Comparison of ENCODE assay signal across 9 cellular contexts in the genomic region with DNA sequence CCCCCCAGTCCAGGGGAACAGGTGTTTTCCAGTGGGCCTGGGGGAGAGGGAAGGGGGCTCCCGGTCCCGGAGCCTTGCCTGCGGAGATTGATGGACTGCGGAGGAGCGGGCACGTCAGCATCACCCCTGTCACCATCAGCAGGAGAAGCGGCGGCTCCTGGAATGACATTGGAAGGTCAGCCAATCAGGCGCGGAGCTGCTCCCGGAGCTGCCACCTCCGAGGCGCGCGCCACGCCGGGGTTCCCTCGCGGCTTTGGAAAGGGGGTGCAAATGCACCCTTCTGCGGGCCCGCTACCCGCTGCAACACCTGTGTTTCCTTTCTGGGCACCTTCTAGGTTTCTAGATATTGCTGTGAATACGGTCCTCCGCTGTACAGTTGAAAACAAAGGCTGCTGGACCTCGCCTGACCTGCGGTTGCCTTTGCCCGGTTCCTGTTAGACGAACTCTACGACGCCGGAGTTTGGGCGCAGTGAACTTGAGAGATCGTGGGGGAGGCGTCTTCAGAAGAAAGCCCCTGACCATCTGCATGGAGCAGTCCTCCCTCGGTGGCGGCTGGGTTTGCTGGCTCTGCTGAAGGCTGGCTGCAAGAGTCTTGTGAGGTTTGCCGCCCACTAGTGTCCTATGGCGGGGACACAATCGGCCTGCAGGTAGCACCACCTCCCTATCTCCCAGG. TPM values are rescaled to one million over a fixed set of nuclear protein-coding genes. Genes with fewer than 3 reads are reported as not detected.
A peak's percentile ranks its signal among the peaks of the same experiment; 100 is the strongest.
DNase-seq lines count a peak whose midpoint lies in the region; ATAC-seq, FAIRE-seq and TF ChIP-seq lines count a peak whose summit lies in the region.
"Had no signal": no experiment of that assay in that cellular context is flagged by ENCODE, and none has a peak within 500 bp of the region (broad histone marks: within the 10 kb centered on the region; RNA-seq: fewer than 3 reads in every experiment).

No MANE protein-coding gene starts in this region.

- in situ Hi-C loops in astrocyte of the cerebellum (cut with HindIII; ENCODE audit: low sequenced_read_pairs), result no loop called here
- in situ Hi-C loops in HepG2 (cut with HindIII; ENCODE audit: extremely low pct_ligation_motif_present, low pct_unique_long_range_greater_than_20kb), result no loop called here

- peaks cover 0 to 3% of the 10 kb centered on the region in 2 experiments; a peak in 3 of 5 replicates for H3K27me3 ChIP-seq in HepG2 (ENCODE audit: control insufficient read depth in 1 of 2, insufficient read depth in 2 of 2, low read length in 2 of 2)

- H3K9ac ChIP-seq in HepG2 (ENCODE audit: insufficient read depth, low read depth, low read length), result no peak overlapping the region

- no peaks in the 10 kb centered on the region for H3K9me3 ChIP-seq in HepG2 (ENCODE audit: low read length)

- DNase-seq in C1 segment of cervical spinal cord (lab: John Stamatoyannopoulos, UW), result peak in 12 of 14 donors; percentile 21 to 84 (median 53)
- DNase-seq in NCI-H1417 treated with DMSO at 0.1 percent for 48 hours (lab: John Stamatoyannopoulos, UW), result peak; percentile 58
- DNase-seq in astrocyte of the cerebellum (ENCODE audit: low read depth), result peak; percentile 26
- peak; percentile 6 for DNase-seq in HepG2 (ENCODE audit: low spot score)
- DNase-seq in glomerular visceral epithelial cell (ENCODE audit: extremely low spot score), result no peak
- no peak for DNase-seq in OCI-M2 (lab: John Stamatoyannopoulos, UW; ENCODE audit: unreplicated experiment)

- TF ChIP-seq EP300 in HepG2 (IDR thresholded peaks at IDR 0.05; ENCODE audit: low read depth in 2 of 2, low read length in 2 of 2) (no peak), HepG2 (CRISPR knock-in tag; IDR thresholded peaks at IDR 0.05; ENCODE audit: borderline replicate concordance) (no peak)

- no peaks in the 10 kb centered on the region for H4K20me1 ChIP-seq in HepG2 (ENCODE audit: insufficient read depth, low read length)

- H3K36me3 ChIP-seq in HepG2 (replicated peaks in 1 of 2; ENCODE audit: control insufficient read depth in 1 of 2, insufficient read depth in 2 of 2, low read length in 2 of 2), result no peaks in the 10 kb centered on the region

- CTCF ChIA-PET in HepG2 (lab: Yijun Ruan, JAX; ENCODE audit: low intra/inter-chr PET ratio, low total read pairs), result no interaction called here

- no peak for TF ChIP-seq POLR2A in HepG2 (IDR thresholded peaks at IDR 0.05; ENCODE audit: insufficient read depth in 1 of 2, low read depth in 2 of 2, low read length in 2 of 2)

- no TSS peak for BruUV-seq in HepG2 (replicated peaks; lab: Mats Ljungman, UMichigan)

- H3K4me3 ChIP-seq in astrocyte of the cerebellum (ENCODE audit: low read depth, low read length) (peak overlapping the region; percentile 43), HepG2 (replicated peaks in 1 of 3; ENCODE audit: insufficient read depth in 1 of 3, low read depth in 2 of 3, low read length in 3 of 3) (no peak overlapping the region; a peak in 1 of 6 replicates)

- no peak for TF ChIP-seq RAD21 in HepG2 (CRISPR knock-in tag; IDR thresholded peaks at IDR 0.05)

- 25% methylated on average over 20 of the region's 39 CpGs for WGBS in HepG2 (ENCODE audit: low lambda C conversion rate)

- ATAC-seq in HepG2, result peak; percentile 100
- ATAC-seq in HG03565 (IDR thresholded peaks at IDR 0.05; ENCODE audit: unreplicated experiment), result no peak
- ATAC-seq in GM21360 (IDR thresholded peaks at IDR 0.05; ENCODE audit: unreplicated experiment), result no peak
- ATAC-seq: activated T-cell treated with anti-CD3 and anti-CD28 coated beads, Interleukin-2, amount 50 U/mL, for 72 hours had no signal

- POLR2A ChIA-PET in HepG2 (lab: Yijun Ruan, JAX), result no interaction called here

- no peak overlapping the region for H3K27ac ChIP-seq in HepG2 (ENCODE audit: extremely low read length, insufficient read depth, low read length)

- intact Hi-C loops in HepG2 (cut with micrococcal nuclease; ENCODE audit: unreplicated experiment), result loop anchor here (5.0 kb wide), 1 partner anchor 699 kb away; no protein-coding TSS in a partner anchor

- H3K4me2 ChIP-seq in HepG2 (ENCODE audit: low read depth, low read length), result 0 out of 2 replicates have a peak overlapping the region, but pooled peaks have one; percentile 42

- no peaks in the 10 kb centered on the region for H3K4me1 ChIP-seq in HepG2 (ENCODE audit: insufficient read depth, low read length)

- no peaks in the 10 kb centered on the region for H3K79me2 ChIP-seq in HepG2 (ENCODE audit: insufficient read depth, low read length)

- FAIRE-seq in HepG2 (lab: Jason Lieb, UNC), result no peak

- peak; percentile 80 for TF ChIP-seq CTCF in astrocyte of the cerebellum (IDR thresholded peaks at IDR 0.05; ENCODE audit: low read depth, low read length, missing control alignments)
- peak; percentile 60 for TF ChIP-seq CTCF in HepG2 (CRISPR knock-in tag; IDR thresholded peaks at IDR 0.05)

- no peak overlapping the region for H2AFZ ChIP-seq in HepG2 (ENCODE audit: low read length)

TF ChIP-seq in HepG2, 621 proteins besides CTCF, POLR2A, EP300 and RAD21:
- TF ChIP-seq STAG1 (CRISPR knock-in tag; IDR thresholded peaks at IDR 0.05) (peak; percentile 58), TOE1 (CRISPR knock-in tag; IDR thresholded peaks at IDR 0.05) (no peak), XRCC5 (optimal IDR thresholded peaks at IDR 0.05; ENCODE audit: low read length) (peak; percentile 14)

RNA-seq across cellular contexts. Expression of a gene that starts 5.3 kb away (rescaled TPM):
- not detected in 2 replicates for total RNA-seq in HepG2 (2016; rRNA removed; fragmentation: Illumina TruSeq; extraction: Trizol)
- total RNA-seq in HepG2 (2016; cell fraction: cytosol; rRNA removed; fragmentation: Illumina TruSeq; extraction: Trizol; ENCODE audit: low read depth), result not detected in 2 replicates
- not detected in 2 replicates for total RNA-seq in HepG2 (2016; cell fraction: insoluble cytoplasmic fraction; rRNA removed; fragmentation: Illumina TruSeq; extraction: Trizol)
- total RNA-seq in HepG2 (2016; cell fraction: membrane; rRNA removed; fragmentation: Illumina TruSeq; extraction: Trizol), result not detected in 2 replicates
- not detected in 2 replicates for total RNA-seq in HepG2 (2016; cell fraction: nucleus; rRNA removed; fragmentation: Illumina TruSeq; extraction: Trizol)
- not detected in 2 replicates for polyA plus RNA-seq in HepG2 (2011; rRNA removed)
- not detected in 2 replicates for polyA plus RNA-seq in HepG2 (2011; cell fraction: cytosol; rRNA removed)
- polyA plus RNA-seq in HepG2 (2011; cell fraction: nucleus; rRNA removed), result not detected in 2 replicates
- not detected in 2 replicates for polyA plus RNA-seq in HepG2 (2012)
- not detected in 2 replicates for polyA plus RNA-seq in HepG2 (2016; cell fraction: cytosol; fragmentation: Illumina TruSeq; extraction: Trizol; ENCODE audit: low read depth)
- not detected in 2 replicates for polyA plus RNA-seq in HepG2 (2016; cell fraction: insoluble cytoplasmic fraction; fragmentation: Illumina TruSeq; extraction: Trizol; ENCODE audit: low read depth)
- polyA plus RNA-seq in HepG2 (2016; cell fraction: membrane; fragmentation: Illumina TruSeq; extraction: Trizol; ENCODE audit: low read depth), result not detected in 2 replicates
- not detected in 2 replicates for polyA plus RNA-seq in HepG2 (2016; cell fraction: nucleus; fragmentation: Illumina TruSeq; extraction: Trizol; ENCODE audit: insufficient read depth, low read depth)
- not detected in 2 replicates for polyA minus RNA-seq in HepG2 (2011; rRNA and poly(A)+ RNA removed; ENCODE audit: low replicate concordance)
- not detected in 2 replicates for polyA minus RNA-seq in HepG2 (2011; cell fraction: cytosol; rRNA and poly(A)+ RNA removed)
- polyA minus RNA-seq in HepG2 (2011; cell fraction: nucleus; rRNA and poly(A)+ RNA removed), result not detected in 2 replicates
- total RNA-seq: activated T-cell treated with anti-CD3 and anti-CD28 coated beads, Interleukin-2, amount 50 U/mL, for 72 hours had no signal

Comparison
In these comparisons a context has a peak if more than half of its experiments do, and no peak if none do; other contexts are left out.
1. DNase-seq: peak in C1 segment of cervical spinal cord (12 of 14), NCI-H1417 treated with DMSO at 0.1 percent for 48 hours (single experiment), astrocyte of the cerebellum (single experiment) and HepG2 (single experiment); none in glomerular visceral epithelial cell (single experiment) and OCI-M2 (single experiment).